Comparison of ENCODE assay signal across 19 cellular contexts in genomic region chr6:14361956-14362587, GRCh38.
DNase-seq lines count a peak whose midpoint lies in the region; ATAC-seq, FAIRE-seq and TF ChIP-seq lines count a peak whose summit lies in the region.
"Had no signal": no experiment of that assay in that cellular context is flagged by ENCODE, and none has a peak within 500 bp of the region (broad histone marks: within the 10 kb centered on the region; RNA-seq: fewer than 3 reads in every experiment).

No MANE protein-coding gene starts in this region.

- intact Hi-C loops in HepG2 (cut with micrococcal nuclease; ENCODE audit: unreplicated experiment) (no loop called here), right lobe of liver (cut with DNase I) (no loop called here), esophagus muscularis mucosa (cut with DNase I) (no loop called here), right cardiac atrium (cut with DNase I) (no loop called here), upper lobe of right lung (cut with DNase I) (no loop called here)

- ATAC-seq in HepG2 (no peak), right lobe of liver (no peak), right cardiac atrium (peak in 1 of 2 donors; percentile 23), upper lobe of right lung (peak; percentile 66)
- ATAC-seq: SK-N-SH treated with all-trans-retinoic acid at 6 μM for 48 hours had no signal

- BruUV-seq in HepG2 (replicated peaks; lab: Mats Ljungman, UMichigan) = no TSS peak

- CTCF ChIA-PET in HepG2 (lab: Yijun Ruan, JAX; ENCODE audit: low intra/inter-chr PET ratio, low total read pairs) = no interaction called here

- TF ChIP-seq CTCF in HepG2 (CRISPR knock-in tag; IDR thresholded peaks at IDR 0.05) (no peak), right lobe of liver (IDR thresholded peaks at IDR 0.05) (no peak), esophagus muscularis mucosa (IDR thresholded peaks at IDR 0.05) (no peak), upper lobe of right lung (IDR thresholded peaks at IDR 0.05) (no peak)

- no peak overlapping the region for H2AFZ ChIP-seq in HepG2 (ENCODE audit: low read length)

- H3K36me3 ChIP-seq in HepG2 (replicated peaks in 1 of 2; ENCODE audit: control insufficient read depth in 1 of 2, insufficient read depth in 2 of 2, low read length in 2 of 2) = no peaks in the 10 kb centered on the region
- H3K36me3 ChIP-seq in right lobe of liver = no peaks in the 10 kb centered on the region
- no peaks in the 10 kb centered on the region for H3K36me3 ChIP-seq in esophagus muscularis mucosa
- H3K36me3 ChIP-seq in upper lobe of right lung = no peaks in the 10 kb centered on the region
- no peaks in the 10 kb centered on the region for H3K36me3 ChIP-seq in small intestine (ENCODE audit: control insufficient read depth in 2 of 2, insufficient read depth in 2 of 2, low read length in 2 of 2)

- no peak overlapping the region for H3K4me2 ChIP-seq in HepG2 (ENCODE audit: low read depth, low read length)

- TF ChIP-seq POLR2A in HepG2 (IDR thresholded peaks at IDR 0.05; ENCODE audit: insufficient read depth in 1 of 2, low read depth in 2 of 2, low read length in 2 of 2) = no peak
- TF ChIP-seq POLR2A in right lobe of liver (IDR thresholded peaks at IDR 0.05) = no peak
- TF ChIP-seq POLR2A in esophagus muscularis mucosa (IDR thresholded peaks at IDR 0.05; ENCODE audit: low read depth) = no peak

- H3K27ac ChIP-seq in HepG2 (ENCODE audit: extremely low read length, insufficient read depth, low read length) (no peak overlapping the region), right lobe of liver (no peak overlapping the region), esophagus muscularis mucosa (replicated peaks in 1 of 4) (peak overlapping the region; percentile 43 to 73 (median 60)), right cardiac atrium (ENCODE audit: low read length) (peak overlapping the region; percentile 81), upper lobe of right lung (no peak overlapping the region), small intestine (ENCODE audit: low read depth in 1 of 2, low read length in 1 of 2) (no peak overlapping the region)
- H3K27ac ChIP-seq: HL-60 had no signal

- H3K4me1 ChIP-seq in HepG2 (ENCODE audit: insufficient read depth, low read length) (no peaks in the 10 kb centered on the region), right lobe of liver (peaks cover 0 to 8% (median 3%) of the 10 kb centered on the region in 4 donors), esophagus muscularis mucosa (peaks cover 14 to 29% (median 23%) of the 10 kb centered on the region in 4 donors), right cardiac atrium (ENCODE audit: control insufficient read depth, insufficient read depth, low read length) (peaks cover 2% of the 10 kb centered on the region), upper lobe of right lung (peaks cover 7% of the 10 kb centered on the region), small intestine (ENCODE audit: control insufficient read depth in 2 of 2, insufficient read depth in 1 of 2, low read depth in 1 of 2, low read length in 1 of 2) (no peaks in the 10 kb centered on the region)

- no peak overlapping the region for H3K9ac ChIP-seq in HepG2 (ENCODE audit: insufficient read depth, low read depth, low read length)

- WGBS in HepG2 (ENCODE audit: low lambda C conversion rate) = 18% methylated on average over 5 of the region's 5 CpGs
- 74% methylated on average over 5 of the region's 5 CpGs for WGBS in right lobe of liver (ENCODE audit: insufficient coverage, low coverage, low lambda C conversion rate, missing lambda C conversion rate)
- WGBS in esophagus muscularis mucosa = 77% methylated on average over 5 of the region's 5 CpGs
- 75% methylated on average over 5 of the region's 5 CpGs for WGBS in right cardiac atrium
- WGBS in small intestine, 3 donors = 78 to 87% (median 84%) methylated on average over 5 of the region's 5 CpGs

- POLR2A ChIA-PET in HepG2 (lab: Yijun Ruan, JAX) = no interaction called here

- no peaks in the 10 kb centered on the region for H3K79me2 ChIP-seq in HepG2 (ENCODE audit: insufficient read depth, low read length)

- DNase-seq in HepG2 (ENCODE audit: low spot score) (no peak), right lobe of liver (no peak), esophagus muscularis mucosa (ENCODE audit: extremely low spot score) (no peak), right cardiac atrium (no peak), upper lobe of right lung (no peak), C1 segment of cervical spinal cord (lab: John Stamatoyannopoulos, UW) (no peak), NCI-H2171 treated with DMSO at 0.1 percent for 48 hours (lab: John Stamatoyannopoulos, UW) (no peak), small intestine (no peak)
- DNase-seq: CD4-positive, alpha-beta memory T cell; H7; HFFc6; NCI-H1092 treated with DMSO at 0.1 percent for 48 hours; NCI-H226; NCI-H524; NCI-H82; SIG-M5 had no signal

- in situ Hi-C loops in HepG2 (cut with HindIII; ENCODE audit: extremely low pct_ligation_motif_present, low pct_unique_long_range_greater_than_20kb) = no loop called here

- H3K4me3 ChIP-seq in HepG2 (replicated peaks in 1 of 3; ENCODE audit: insufficient read depth in 1 of 3, low read depth in 2 of 3, low read length in 3 of 3) = no peak overlapping the region
- H3K4me3 ChIP-seq in right lobe of liver = no peak overlapping the region
- H3K4me3 ChIP-seq in esophagus muscularis mucosa = no peak overlapping the region
- H3K4me3 ChIP-seq in right cardiac atrium (ENCODE audit: low read length) = no peak overlapping the region
- H3K4me3 ChIP-seq in upper lobe of right lung = no peak overlapping the region
- no peak overlapping the region for H3K4me3 ChIP-seq in small intestine (ENCODE audit: low read depth in 1 of 2, low read length in 2 of 2)

- H4K20me1 ChIP-seq in HepG2 (ENCODE audit: insufficient read depth, low read length) = no peaks in the 10 kb centered on the region

- TF ChIP-seq EP300 in HepG2 (IDR thresholded peaks at IDR 0.05; ENCODE audit: low read depth in 2 of 2, low read length in 2 of 2) = no peak
- TF ChIP-seq EP300 in HepG2 (CRISPR knock-in tag; IDR thresholded peaks at IDR 0.05; ENCODE audit: borderline replicate concordance) = no peak
- TF ChIP-seq EP300 in esophagus muscularis mucosa (IDR thresholded peaks at IDR 0.05) = no peak

- H3K27me3 ChIP-seq in HepG2 (ENCODE audit: control insufficient read depth in 1 of 2, insufficient read depth in 2 of 2, low read length in 2 of 2) (no peaks in the 10 kb centered on the region; a peak in 1 of 5 replicates), right lobe of liver (no peaks in the 10 kb centered on the region), esophagus muscularis mucosa (no peaks in the 10 kb centered on the region), right cardiac atrium (ENCODE audit: control insufficient read depth, insufficient read depth) (no peaks in the 10 kb centered on the region), upper lobe of right lung (no peaks in the 10 kb centered on the region), small intestine (ENCODE audit: control insufficient read depth in 2 of 2, insufficient read depth in 2 of 2, low read length in 2 of 2) (no peaks in the 10 kb centered on the region)

- no peaks in the 10 kb centered on the region for H3K9me3 ChIP-seq in HepG2 (ENCODE audit: low read length)
- no peaks in the 10 kb centered on the region for H3K9me3 ChIP-seq in right lobe of liver
- no peaks in the 10 kb centered on the region for H3K9me3 ChIP-seq in esophagus muscularis mucosa
- no peaks in the 10 kb centered on the region for H3K9me3 ChIP-seq in right cardiac atrium (ENCODE audit: control insufficient read depth, low read length)
- H3K9me3 ChIP-seq in upper lobe of right lung = no peaks in the 10 kb centered on the region
- H3K9me3 ChIP-seq in small intestine (ENCODE audit: control insufficient read depth, low read depth) = no peaks in the 10 kb centered on the region

- TF ChIP-seq RAD21 in HepG2 (CRISPR knock-in tag; IDR thresholded peaks at IDR 0.05) = no peak

- no peak for FAIRE-seq in HepG2 (lab: Jason Lieb, UNC)
- no peak for FAIRE-seq in small intestine (lab: Jason Lieb, UNC)
- FAIRE-seq: A204.1 had no signal

TF ChIP-seq in HepG2, 621 proteins besides CTCF, POLR2A, EP300 and RAD21:
- TF ChIP-seq MAFK (conservative IDR thresholded peaks at IDR 0.05 in 1 of 2, IDR thresholded peaks at IDR 0.05 in 1 of 2; ENCODE audit: low read length in 2 of 2) = peak; percentile 86 to 93
- no peak for TF ChIP-seq ZNF263 (CRISPR knock-in tag; IDR thresholded peaks at IDR 0.05)
- peak; percentile 91 for TF ChIP-seq MAFF (IDR thresholded peaks at IDR 0.05; ENCODE audit: low read depth, low read length)

Comparison
In these comparisons a context has a peak if more than half of its experiments do, and no peak if none do; other contexts are left out.
1. H3K27ac ChIP-seq: peak in esophagus muscularis mucosa (4 of 4) and right cardiac atrium (single experiment); none in HepG2 (single experiment), right lobe of liver (0 of 3), upper lobe of right lung (single experiment) and small intestine (0 of 2).